8 cellular contexts compared by ENCODE assay signal in the genomic region with DNA sequence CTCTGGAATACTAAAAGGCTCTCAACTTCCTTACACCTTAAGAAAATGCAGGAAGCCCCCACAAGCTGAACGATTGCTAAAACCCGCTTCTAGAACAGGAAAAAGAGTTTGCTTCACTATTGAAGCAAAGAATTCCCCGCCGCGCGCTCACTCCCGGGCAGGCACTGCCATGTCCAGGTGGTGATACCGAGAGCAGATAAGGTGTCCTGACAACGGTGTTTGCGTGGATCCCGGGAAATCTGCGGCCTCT. TPM values are rescaled to one million over a fixed set of nuclear protein-coding genes. Genes with fewer than 3 reads are reported as not detected.
A peak's percentile ranks its signal among the peaks of the same experiment; 100 is the strongest.
DNase-seq lines count a peak whose midpoint lies in the region; ATAC-seq, FAIRE-seq and TF ChIP-seq lines count a peak whose summit lies in the region.

No MANE protein-coding gene starts in this region.

- POLR2A ChIA-PET in WTC11 (lab: Charles Lee) = interaction anchor here (1.6 to 1.7 kb wide), 3 partner anchors 39 to 331 kb away, joined by 3 to 5 read pairs (median 4); a partner anchor contains a TSS

- FAIRE-seq in pancreas (lab: Jason Lieb, UNC) = no peak

- H3K36me3 ChIP-seq in pancreas = no peaks in the 10 kb centered on the region

- H3K4me1 ChIP-seq in H9 (ENCODE audit: insufficient read depth, low read length) (peaks cover 9% of the 10 kb centered on the region), foreskin keratinocyte (no peaks in the 10 kb centered on the region), pancreas (peaks cover 0 to 5% (median 0%) of the 10 kb centered on the region in 3 donors)

- DNase-seq in COLO668 (lab: John Stamatoyannopoulos, UW; ENCODE audit: unreplicated experiment) = peak; percentile 37
- no peak for DNase-seq in H9
- no peak for DNase-seq in WTC11 (ENCODE audit: low spot score)
- DNase-seq in foreskin keratinocyte = peak in 1 of 2 donors; percentile 11
- peak in 2 of 6 donors; percentile 49 to 77 for DNase-seq in pancreas
- DNase-seq in hippocampal formation (lab: John Stamatoyannopoulos, UW) = no peak

- H2AFZ ChIP-seq in H9 (ENCODE audit: low read length) = no peak overlapping the region

- H3K4me1 Mint-ChIP-seq in H9 (peaks cover 43 to 48% of the 10 kb centered on the region in 2 experiments), WTC11 (peaks cover 48% of the 10 kb centered on the region)

- no peak overlapping the region for H4K91ac ChIP-seq in H9 (ENCODE audit: insufficient read length, low read depth, low read length)

- ATAC-seq in WTC11 = no peak
- ATAC-seq in foreskin keratinocyte = peak; percentile 34
- ATAC-seq in pancreas = peak; percentile 27 to 56 (median 48)
- no peak for ATAC-seq in GM21786 (IDR thresholded peaks at IDR 0.05; ENCODE audit: unreplicated experiment)
- no peak for ATAC-seq in GM18520 (IDR thresholded peaks at IDR 0.05; ENCODE audit: unreplicated experiment)

- no peaks in the 10 kb centered on the region; the same call in 1 of the 2 replicates for H3K79me2 ChIP-seq in H9 (ENCODE audit: insufficient read depth, low read length)

- no CpG with 5 or more reads among the region's 12 CpGs for WGBS in H9 (ENCODE audit: extremely low coverage, insufficient read length, low lambda C conversion rate)
- 2 to 4% methylated on average over 12 of the region's 12 CpGs for WGBS in pancreas, 2 donors

- no peak overlapping the region for H2BK120ac ChIP-seq in H9 (ENCODE audit: low read depth, low read length, poor library complexity, severe bottlenecking)

- no peak overlapping the region for H4K5ac ChIP-seq in H9 (ENCODE audit: insufficient read length, low read depth, low read length)

- no peak overlapping the region for H2AK5ac ChIP-seq in H9 (ENCODE audit: insufficient read length, low read length)

- H3K27ac Mint-ChIP-seq in H9 (peak overlapping the region in 1 of 3 experiments; percentile 40; a peak in 1 of 7 replicates), WTC11 (peak overlapping the region; percentile 93)

- H4K8ac ChIP-seq in H9 (replicated peaks; ENCODE audit: insufficient read length, low read depth, low read length) = no peak overlapping the region

- intact Hi-C loops in pancreas (cut with DNase I) = no loop called here

- no peak overlapping the region for H2BK12ac ChIP-seq in H9 (ENCODE audit: insufficient read length, low read depth, low read length)

- H3K4me2 ChIP-seq in H9 (ENCODE audit: insufficient read depth, insufficient read length, low read length) = peak overlapping the region; percentile 97

- TF ChIP-seq CTCF in H9 (conservative IDR thresholded peaks at IDR 0.05) = no peak
- TF ChIP-seq CTCF in WTC11 (IDR thresholded peaks at IDR 0.05) = no peak
- no peak for TF ChIP-seq CTCF in foreskin keratinocyte (conservative IDR thresholded peaks at IDR 0.05)
- no peak for TF ChIP-seq CTCF in pancreas (IDR thresholded peaks at IDR 0.05)

- H3K14ac ChIP-seq in H9 (ENCODE audit: insufficient read depth, low read length) = no peak overlapping the region

- H3T11ph ChIP-seq in H9 (ENCODE audit: low read length) = no peak overlapping the region

- no peaks in the 10 kb centered on the region for H3K9me3 ChIP-seq in H9 (ENCODE audit: control insufficient read depth, low read depth, low read length)
- no peaks in the 10 kb centered on the region for H3K9me3 ChIP-seq in pancreas

- peak overlapping the region; percentile 74 to 95 (median 85) for H3K4me3 ChIP-seq in pancreas

- H3K27me3 Mint-ChIP-seq in H9 (ENCODE audit: low read depth) (peaks cover 62% of the 10 kb centered on the region), WTC11 (ENCODE audit: low read depth) (peaks cover 36% of the 10 kb centered on the region)

- no peak overlapping the region for H3K4ac ChIP-seq in H9 (ENCODE audit: low read depth, low read length)

- no peaks in the 10 kb centered on the region for H3K79me1 ChIP-seq in H9 (ENCODE audit: insufficient read depth, low read depth, low read length, poor library complexity, severe bottlenecking)

- peaks cover 23% of the 10 kb centered on the region for H3K23me2 ChIP-seq in H9 (ENCODE audit: insufficient read length, low read depth, low read length, poor library complexity, severe bottlenecking)

- no peak overlapping the region for H3K18ac ChIP-seq in H9 (ENCODE audit: insufficient read length, low read depth, low read length)

- CTCF ChIA-PET in WTC11 (lab: Charles Lee) = interaction anchor here (0.9 to 4.3 kb wide), 4 partner anchors 35 to 99 kb away, joined by 4 to 34 read pairs (median 14); no protein-coding TSS in a partner anchor

- H3K27me3 ChIP-seq in H9 (ENCODE audit: insufficient read depth, low read length) = peaks cover 5% of the 10 kb centered on the region; the same call in 1 of the 2 replicates
- peaks cover 97% of the 10 kb centered on the region for H3K27me3 ChIP-seq in foreskin keratinocyte
- H3K27me3 ChIP-seq in pancreas = no peaks in the 10 kb centered on the region

- H3K56ac ChIP-seq in H9 (ENCODE audit: insufficient read length, low read depth, low read length) = no peak overlapping the region

- H3K4me3 Mint-ChIP-seq in H9 (peak overlapping the region; percentile 79 to 90), WTC11 (peak overlapping the region; percentile 81)

- H2BK15ac ChIP-seq in H9 (ENCODE audit: low read depth, low read length) = no peak overlapping the region

- H2BK5ac ChIP-seq in H9 (ENCODE audit: insufficient read length, low read length) = no peak overlapping the region

- no peak overlapping the region for H3K27ac ChIP-seq in H9 (ENCODE audit: insufficient read length, low read depth, low read length)
- no peak overlapping the region for H3K27ac ChIP-seq in foreskin keratinocyte
- peak overlapping the region; percentile 35 to 76 (median 62) for H3K27ac ChIP-seq in pancreas

- no peak overlapping the region for H3K9ac ChIP-seq in H9 (ENCODE audit: extremely low read depth, insufficient read length, low read length)

- H3K23ac ChIP-seq in H9 (ENCODE audit: insufficient read length, low read depth, low read length) = no peak overlapping the region

- no peaks in the 10 kb centered on the region for H4K20me1 ChIP-seq in H9 (ENCODE audit: control insufficient read depth, insufficient read depth, insufficient read length)

- no peaks in the 10 kb centered on the region; a peak in 1 of 5 replicates for H3K9me3 Mint-ChIP-seq in H9
- no peaks in the 10 kb centered on the region for H3K9me3 Mint-ChIP-seq in WTC11

- no peak overlapping the region for H2BK20ac ChIP-seq in H9 (ENCODE audit: low read depth, low read length, poor library complexity, severe bottlenecking)

- no peaks in the 10 kb centered on the region for H3K36me3 Mint-ChIP-seq in H9 (ENCODE audit: insufficient read depth in 1 of 3, low read depth in 3 of 3)
- H3K36me3 Mint-ChIP-seq in WTC11 = no peaks in the 10 kb centered on the region

TF ChIP-seq in WTC11, 78 proteins besides CTCF, POLR2A, EP300 and RAD21:
- no peak for TF ChIP-seq NFATC4 (CRISPR knock-in tag; IDR thresholded peaks at IDR 0.05)
- TF ChIP-seq ZNF138 (CRISPR knock-in tag; conservative IDR thresholded peaks at IDR 0.05) = no peak
- TF ChIP-seq, protein P1, sequence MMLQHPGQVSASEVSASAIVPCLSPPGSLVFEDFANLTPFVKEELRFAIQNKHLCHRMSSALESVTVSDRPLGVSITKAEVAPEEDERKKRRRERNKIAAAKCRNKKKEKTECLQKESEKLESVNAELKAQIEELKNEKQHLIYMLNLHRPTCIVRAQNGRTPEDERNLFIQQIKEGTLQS (CRISPR knock-in tag; conservative IDR thresholded peaks at IDR 0.05) = no peak
- no peak for TF ChIP-seq TCF7 (CRISPR knock-in tag; IDR thresholded peaks at IDR 0.05; ENCODE audit: low read depth)
- no peak for TF ChIP-seq ATF1 (CRISPR knock-in tag; IDR thresholded peaks at IDR 0.05)
- peak; percentile 96 for TF ChIP-seq ZNF121 (CRISPR knock-in tag; IDR thresholded peaks at IDR 0.05)
- no peak for TF ChIP-seq SOX15 (CRISPR knock-in tag; IDR thresholded peaks at IDR 0.05)

RNA-seq across cellular contexts. Expression of a gene that starts 1.1 kb away (rescaled TPM):
- total RNA-seq in H9 (2021) = 8.3 and 10.6 TPM in 2 replicates
- total RNA-seq in WTC11 (2021) = 14.1 to 25.4 TPM (median 18.0 TPM) in 3 replicates
- total RNA-seq in foreskin keratinocyte = 0.04 and 0.14 TPM in 2 replicates
- 0.04 and 0.08 TPM in 2 replicates for polyA plus RNA-seq in foreskin keratinocyte
- 10 to 100 TPM in 4 of 6 donors, 1 to 10 TPM in 2; 7.6 to 15.4 (median 12.1) TPM for total RNA-seq in pancreas
- 1 to 10 TPM; 2.8 to 6.2 TPM for polyA plus RNA-seq in pancreas

RNA-seq across cellular contexts. Expression of a gene that starts 22.0 kb away (rescaled TPM):
- total RNA-seq in H9 (2021) = 5.4 and 5.6 TPM in 2 replicates
- 10.9 to 13.9 TPM (median 12.6 TPM) in 3 replicates for total RNA-seq in WTC11 (2021)
- total RNA-seq in foreskin keratinocyte = 7.0 and 8.1 TPM in 2 replicates
- 2.7 and 3.4 TPM in 2 replicates for polyA plus RNA-seq in foreskin keratinocyte
- total RNA-seq in pancreas = 10 to 100 TPM in 2 of 6 donors, 1 to 10 TPM in 4; 6.3 to 14.0 (median 9.6) TPM
- 10 to 100 TPM in 1 of 2 donors, 1 to 10 TPM in 1; 7.8 to 14.7 TPM for polyA plus RNA-seq in pancreas

RNA-seq across cellular contexts. Expression of a gene that starts 58.4 kb away (rescaled TPM):
- total RNA-seq in H9 (2021) (13.1 and 13.2 TPM in 2 replicates), WTC11 (2021) (9.9 to 12.3 TPM (median 9.9 TPM) in 3 replicates), foreskin keratinocyte (26.4 and 27.5 TPM in 2 replicates), pancreas (10 to 100 TPM; 22.0 to 33.7 (median 29.9) TPM)
- polyA plus RNA-seq in foreskin keratinocyte (14.0 and 14.9 TPM in 2 replicates), pancreas (10 to 100 TPM; 15.0 to 18.7 TPM)

Comparison
In these comparisons a context has a peak if more than half of its experiments do, and no peak if none do; other contexts are left out.
1. H3K27ac ChIP-seq: peak in pancreas (4 of 4); none in H9 (single experiment) and foreskin keratinocyte (single experiment).
2. ATAC-seq: peak in foreskin keratinocyte (single experiment) and pancreas (4 of 4); none in WTC11 (single experiment), GM21786 (single experiment) and GM18520 (single experiment).